In genomic region chr19:1849132-1849474, GRCh38 we compare ENCODE assay signal across 8 cellular contexts. TPM values are rescaled to one million over a fixed set of nuclear protein-coding genes. Genes with fewer than 3 reads are reported as not detected.
A peak's percentile ranks its signal among the peaks of the same experiment; 100 is the strongest.
DNase-seq lines count a peak whose midpoint lies in the region; FAIRE-seq and TF ChIP-seq lines count a peak whose summit lies in the region.

No MANE protein-coding gene starts in this region.

- peak overlapping the region; percentile 70 to 95 (median 89) for H3K27ac Mint-ChIP-seq in CD8-positive, alpha-beta memory T cell
- H3K27ac Mint-ChIP-seq in nephron progenitor cell = peak overlapping the region; percentile 48

- H3K4me3 Mint-ChIP-seq in CD8-positive, alpha-beta memory T cell = peak overlapping the region in 5 of 7 donors; percentile 58 to 89 (median 75)
- H3K4me3 Mint-ChIP-seq in nephron progenitor cell = peak overlapping the region; percentile 71

- H3K27me3 Mint-ChIP-seq in CD8-positive, alpha-beta memory T cell = peaks cover 0 to 3% of the 10 kb centered on the region in 2 donors
- peaks cover 3% of the 10 kb centered on the region for H3K27me3 Mint-ChIP-seq in nephron progenitor cell (ENCODE audit: low read depth, poor library complexity)

- POLR2A ChIA-PET in CD8-positive, alpha-beta memory T cell (lab: Charles Lee) = no interaction called here

- CTCF ChIA-PET in CD8-positive, alpha-beta memory T cell (lab: Charles Lee) = interaction anchor here (0.6 to 1.8 kb wide), 8 partner anchors 9 to 67 kb away, joined by 3 to 12 read pairs (median 4); no protein-coding TSS in a partner anchor

- H3K4me1 ChIP-seq in CD8-positive, alpha-beta memory T cell (ENCODE audit: insufficient read depth, low read length) = peaks cover 61% of the 10 kb centered on the region
- H3K4me1 ChIP-seq in breast epithelium = peaks cover 20 to 46% of the 10 kb centered on the region in 2 donors

- H3K9me3 Mint-ChIP-seq in CD8-positive, alpha-beta memory T cell = no peaks in the 10 kb centered on the region
- H3K9me3 Mint-ChIP-seq in nephron progenitor cell = no peaks in the 10 kb centered on the region

- H3K36me3 ChIP-seq in CD8-positive, alpha-beta memory T cell (ENCODE audit: insufficient read depth, low read length) = peaks cover 5% of the 10 kb centered on the region
- no peaks in the 10 kb centered on the region for H3K36me3 ChIP-seq in breast epithelium

- TF ChIP-seq CTCF in NB4 (IDR thresholded peaks at IDR 0.05; ENCODE audit: low read depth, low read length) (no peak), breast epithelium (IDR thresholded peaks at IDR 0.05) (no peak), nephron progenitor cell (IDR thresholded peaks at IDR 0.05) (no peak)

- peaks cover 36 to 67% (median 45%) of the 10 kb centered on the region in 3 donors for H3K4me1 Mint-ChIP-seq in CD8-positive, alpha-beta memory T cell
- H3K4me1 Mint-ChIP-seq in nephron progenitor cell = peaks cover 38% of the 10 kb centered on the region

- no peak for TF ChIP-seq POLR2A in NB4 (IDR thresholded peaks at IDR 0.05; ENCODE audit: extremely low read depth, insufficient read length)
- TF ChIP-seq POLR2A in breast epithelium (IDR thresholded peaks at IDR 0.05) = no peak

- no peaks in the 10 kb centered on the region for H3K9me3 ChIP-seq in CD8-positive, alpha-beta memory T cell (ENCODE audit: low read length)
- no peaks in the 10 kb centered on the region for H3K9me3 ChIP-seq in breast epithelium

- no peaks in the 10 kb centered on the region for H3K27me3 ChIP-seq in CD8-positive, alpha-beta memory T cell (ENCODE audit: insufficient read depth, low read length, poor library complexity, severe bottlenecking)
- H3K27me3 ChIP-seq in breast epithelium = no peaks in the 10 kb centered on the region

- H3K36me3 Mint-ChIP-seq in CD8-positive, alpha-beta memory T cell = peaks cover 0 to 16% (median 1%) of the 10 kb centered on the region in 3 donors
- no peaks in the 10 kb centered on the region for H3K36me3 Mint-ChIP-seq in nephron progenitor cell (ENCODE audit: low read depth)

- no peak for DNase-seq in CD8-positive, alpha-beta memory T cell
- DNase-seq in NB4 (ENCODE audit: low read depth) = no peak
- no peak for DNase-seq in breast epithelium (ENCODE audit: low spot score in 2 of 2)
- DNase-seq in nephron progenitor cell = no peak
- no peak for DNase-seq in NCI-H526 treated with DMSO at 0.1 percent for 48 hours (lab: John Stamatoyannopoulos, UW)
- DNase-seq in RCC 7860 (ENCODE audit: low spot score) = no peak
- no peak for DNase-seq in occipital lobe (lab: John Stamatoyannopoulos, UW)
- DNase-seq in NCI-H345 (lab: John Stamatoyannopoulos, UW) = no peak

- intact Hi-C loops in breast epithelium (cut with DNase I; ENCODE audit: low total_unique reads) = no loop called here

- H3K4me3 ChIP-seq in CD8-positive, alpha-beta memory T cell (ENCODE audit: low read length) = no peak overlapping the region
- peak overlapping the region; percentile 39 for H3K4me3 ChIP-seq in NB4 (ENCODE audit: low read depth, low read length)
- no peak overlapping the region for H3K4me3 ChIP-seq in breast epithelium

- no peak overlapping the region for H3K27ac ChIP-seq in CD8-positive, alpha-beta memory T cell (ENCODE audit: low read depth, low read length)
- H3K27ac ChIP-seq in breast epithelium = peak overlapping the region; percentile 98 to 99

- FAIRE-seq in RCC 7860 (lab: Jason Lieb, UNC) = no peak

RNA-seq across cellular contexts. Expression of gene REXO1, which starts 0.8 kb away (rescaled TPM):
- 10 to 100 TPM; 61.0 to 63.7 TPM for total RNA-seq in CD8-positive, alpha-beta memory T cell
- polyA plus RNA-seq in CD8-positive, alpha-beta memory T cell = 8.7 TPM
- 10 to 100 TPM; 10.4 to 25.2 (median 19.7) TPM for total RNA-seq in breast epithelium
- 2.8 TPM for total RNA-seq in occipital lobe

RNA-seq across cellular contexts. Expression of gene KLF16, which starts 14.3 kb away (rescaled TPM):
- total RNA-seq in CD8-positive, alpha-beta memory T cell = 10 to 100 TPM; 42.8 to 43.1 TPM
- 0.92 TPM for polyA plus RNA-seq in CD8-positive, alpha-beta memory T cell
- 1 to 10 TPM; 2.9 to 4.6 (median 4.1) TPM for total RNA-seq in breast epithelium
- total RNA-seq in occipital lobe = 3.3 TPM

RNA-seq across cellular contexts. Expression of gene ABHD17A, which starts 36.2 kb away (rescaled TPM):
- total RNA-seq in CD8-positive, alpha-beta memory T cell = 100 to 1,000 TPM; 105 to 114 TPM
- polyA plus RNA-seq in CD8-positive, alpha-beta memory T cell = 252 TPM
- total RNA-seq in breast epithelium = 10 to 100 TPM; 62.4 to 81.3 (median 76.0) TPM
- 50.5 TPM for total RNA-seq in occipital lobe

RNA-seq across cellular contexts. Expression of gene ATP8B3, which starts 37.0 kb away (rescaled TPM):
- 1 to 10 TPM in 1 of 2 experiments, under 1 TPM in 1; 0.97 to 1.6 TPM for total RNA-seq in CD8-positive, alpha-beta memory T cell
- 2.4 TPM for polyA plus RNA-seq in CD8-positive, alpha-beta memory T cell
- 1 to 10 TPM in 2 of 3 donors, under 1 TPM in 1; 0.66 to 1.4 (median 1.0) TPM for total RNA-seq in breast epithelium
- under 0.01 TPM for total RNA-seq in occipital lobe

RNA-seq across cellular contexts. Expression of gene ADAT3, which starts 56.1 kb away (rescaled TPM):
- 1 to 10 TPM; 6.3 to 6.6 TPM for total RNA-seq in CD8-positive, alpha-beta memory T cell
- polyA plus RNA-seq in CD8-positive, alpha-beta memory T cell = 4.6 TPM
- total RNA-seq in breast epithelium (1 to 10 TPM; 1.1 to 5.4 (median 4.9) TPM), occipital lobe (1.2 TPM)

Comparison
In these comparisons a context has a peak if more than half of its experiments do, and no peak if none do; other contexts are left out.
1. RNA of gene KLF16, which starts 14.3 kb away (total RNA-seq): 42.8 to 43.1 TPM in CD8-positive, alpha-beta memory T cell; 2.9 to 4.6 TPM in breast epithelium and 3.3 TPM in occipital lobe (single experiment); every median in the first group is over 4 times any median in the second.